ENCODE assay signal across 8 cellular contexts in the genomic region with DNA sequence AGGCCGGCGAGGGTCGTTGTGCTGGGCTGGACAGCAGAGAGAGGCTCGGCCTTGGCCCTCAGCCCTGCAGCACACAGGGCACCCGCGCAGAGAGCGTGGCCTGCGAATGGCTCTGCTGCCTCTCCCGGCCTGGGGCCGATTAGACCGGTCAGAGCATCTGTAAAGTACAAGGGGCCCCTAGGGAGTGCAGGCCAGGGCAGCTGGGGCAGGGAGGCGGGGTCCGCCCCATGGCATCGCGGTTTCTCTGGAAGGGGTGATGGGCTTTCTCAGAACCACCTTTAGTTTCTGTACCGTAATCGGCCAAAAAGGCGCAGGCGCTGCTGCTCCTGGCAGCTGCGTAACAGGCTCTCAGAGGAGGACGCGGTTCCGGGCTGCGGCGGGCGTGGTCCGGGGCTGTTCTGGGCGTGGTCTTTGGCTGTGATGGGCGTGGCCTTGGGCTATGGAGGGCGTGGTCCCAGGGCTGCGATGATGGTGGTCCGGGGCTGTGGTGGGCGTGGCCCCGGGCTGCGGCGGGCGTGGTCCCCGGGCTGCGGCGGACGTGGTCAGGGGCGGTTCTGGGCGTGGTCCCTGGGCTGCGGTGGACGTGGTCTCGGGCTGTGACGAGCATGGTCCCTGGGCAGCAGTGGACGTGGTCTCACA. TPM values are rescaled to one million over a fixed set of nuclear protein-coding genes. Genes with fewer than 3 reads are reported as not detected.
DNase-seq lines count a peak whose midpoint lies in the region; ATAC-seq and TF ChIP-seq lines count a peak whose summit lies in the region.

No MANE protein-coding gene starts in this region.

- H3K4me2 ChIP-seq in OCI-LY7 (ENCODE audit: low read length): peak overlapping the region; percentile 61
- H3K4me2 ChIP-seq in neural progenitor cell: peak overlapping the region; percentile 81

- peaks cover 14% of the 10 kb centered on the region for H3F3A ChIP-seq in neural progenitor cell (ENCODE audit: low read depth)

- H3K4me3 ChIP-seq in AG10803 (ENCODE audit: low read length) (peak overlapping the region; percentile 65), OCI-LY7 (ENCODE audit: low read depth, low read length, poor library complexity, severe bottlenecking) (peak overlapping the region; percentile 62), fibroblast of villous mesenchyme (ENCODE audit: low read depth, low read length) (peak overlapping the region; percentile 64), neural progenitor cell (peak overlapping the region; percentile 57)

- CTCF ChIA-PET in OCI-LY7 (lab: Charles Lee; ENCODE audit: unreplicated experiment): no interaction called here

- H3K79me2 ChIP-seq in OCI-LY7 (ENCODE audit: insufficient read depth, low read depth, low read length) (no peaks in the 10 kb centered on the region), neural progenitor cell (ENCODE audit: low read depth) (no peaks in the 10 kb centered on the region)

- peaks cover 5% of the 10 kb centered on the region for H3K4me1 Mint-ChIP-seq in neural progenitor cell
- peaks cover 16% of the 10 kb centered on the region for H3K4me1 Mint-ChIP-seq in stimulated activated naive CD8-positive, alpha-beta T cell treated with anti-CD3 and anti-CD28 coated beads, Interleukin-15, amount 100 ng/mL, for 72 hours

- H3K4me1 ChIP-seq in OCI-LY7 (ENCODE audit: insufficient read depth, low read length, poor library complexity, severe bottlenecking) (peaks cover 11% of the 10 kb centered on the region), neural progenitor cell (peaks cover 2% of the 10 kb centered on the region)

- peak overlapping the region; percentile 74 for H2AFZ ChIP-seq in OCI-LY7 (ENCODE audit: low read length)
- H2AFZ ChIP-seq in neural progenitor cell (replicated peaks): peak overlapping the region; percentile 97

- no peaks in the 10 kb centered on the region for H3K9me2 ChIP-seq in OCI-LY7 (ENCODE audit: insufficient read depth, low read length)

- H3K27me3 Mint-ChIP-seq in neural progenitor cell (ENCODE audit: insufficient read depth, low read depth): peaks cover 4% of the 10 kb centered on the region
- peaks cover 16% of the 10 kb centered on the region for H3K27me3 Mint-ChIP-seq in stimulated activated naive CD8-positive, alpha-beta T cell treated with anti-CD3 and anti-CD28 coated beads, Interleukin-15, amount 100 ng/mL, for 72 hours

- no peaks in the 10 kb centered on the region for H3K9me3 ChIP-seq in OCI-LY7 (ENCODE audit: low read length)
- H3K9me3 ChIP-seq in neural progenitor cell (ENCODE audit: low read depth): no peaks in the 10 kb centered on the region

- peaks cover 3% of the 10 kb centered on the region for H3K9me3 Mint-ChIP-seq in neural progenitor cell
- H3K9me3 Mint-ChIP-seq in stimulated activated naive CD8-positive, alpha-beta T cell treated with anti-CD3 and anti-CD28 coated beads, Interleukin-15, amount 100 ng/mL, for 72 hours: no peaks in the 10 kb centered on the region

- intact Hi-C loops in OCI-LY7 (cut with micrococcal nuclease; ENCODE audit: unreplicated experiment): no loop called here

- H3K36me3 ChIP-seq in OCI-LY7 (ENCODE audit: insufficient read depth, low read length): no peaks in the 10 kb centered on the region
- no peaks in the 10 kb centered on the region for H3K36me3 ChIP-seq in neural progenitor cell

- peak overlapping the region; percentile 31 for H3K27ac Mint-ChIP-seq in neural progenitor cell
- H3K27ac Mint-ChIP-seq in stimulated activated naive CD8-positive, alpha-beta T cell treated with anti-CD3 and anti-CD28 coated beads, Interleukin-15, amount 100 ng/mL, for 72 hours: peak overlapping the region; percentile 76 to 82

- no TSS peak for BruUV-seq in OCI-LY7 (replicated peaks; lab: Mats Ljungman, UMichigan)

- DNase-seq in AG10803 (ENCODE audit: low read depth) (peak; percentile 50), OCI-LY7 (ENCODE audit: low spot score) (peak; percentile 88), fibroblast of villous mesenchyme (ENCODE audit: low read depth) (peak; percentile 56), neural progenitor cell (ENCODE audit: low spot score) (peak; percentile 95)
- peak; percentile 79 to 80 for DNase-seq in activated T-helper 1 cell treated with anti-CD3 and anti-CD28 coated beads, Interleukin-2, amount 50 U/mL, for 16 hours (ENCODE audit: low read depth in 1 of 2, low spot score in 1 of 2)
- peak; percentile 90 to 92 for DNase-seq in stimulated activated naive CD8-positive, alpha-beta T cell treated with anti-CD3 and anti-CD28 coated beads, Interleukin-15, amount 100 ng/mL, for 72 hours

- H3K27ac ChIP-seq in OCI-LY7 (ENCODE audit: low read depth, low read length, poor library complexity, severe bottlenecking) (no peak overlapping the region), neural progenitor cell (no peak overlapping the region)

- H3K36me3 Mint-ChIP-seq in neural progenitor cell: no peaks in the 10 kb centered on the region

- peak overlapping the region; percentile 86 for H3K4me3 Mint-ChIP-seq in neural progenitor cell
- peak overlapping the region; percentile 77 to 83 for H3K4me3 Mint-ChIP-seq in stimulated activated naive CD8-positive, alpha-beta T cell treated with anti-CD3 and anti-CD28 coated beads, Interleukin-15, amount 100 ng/mL, for 72 hours

- H4K20me1 ChIP-seq in OCI-LY7 (ENCODE audit: insufficient read depth, low read length): no peaks in the 10 kb centered on the region
- H4K20me1 ChIP-seq in neural progenitor cell (ENCODE audit: low read depth): no peaks in the 10 kb centered on the region

- POLR2A ChIA-PET in OCI-LY7 (lab: Charles Lee): no interaction called here

- peaks cover 44% of the 10 kb centered on the region for H3K27me3 ChIP-seq in neural progenitor cell

- no peak overlapping the region for H3K9ac ChIP-seq in neural progenitor cell

- peak; percentile 97 for ATAC-seq in GM19035 (IDR thresholded peaks at IDR 0.05; ENCODE audit: unreplicated experiment)
- ATAC-seq in HG03378 (IDR thresholded peaks at IDR 0.05; ENCODE audit: unreplicated experiment): peak; percentile 88
- peak; percentile 91 for ATAC-seq in stimulated activated naive CD8-positive, alpha-beta T cell treated with anti-CD3 and anti-CD28 coated beads, Interleukin-15, amount 100 ng/mL, for 72 hours

- TF ChIP-seq CTCF in AG10803 (conservative IDR thresholded peaks at IDR 0.05; ENCODE audit: low read length) (no peak), OCI-LY7 (conservative IDR thresholded peaks at IDR 0.05; ENCODE audit: low read length) (no peak), fibroblast of villous mesenchyme (IDR thresholded peaks at IDR 0.05; ENCODE audit: insufficient read depth, low read depth, low read length) (no peak), neural progenitor cell (IDR thresholded peaks at IDR 0.05) (peak; percentile 12)

RNA-seq across cellular contexts. Expression of gene GPR148, which starts 1.5 kb away (rescaled TPM):
- not detected in 2 replicates for total RNA-seq in OCI-LY7 (2014; rRNA removed; shearing (Covaris generic))
- total RNA-seq in OCI-LY7 (2022) (not detected in 2 replicates), fibroblast of villous mesenchyme (not detected in 2 replicates), neural progenitor cell (ENCODE audit: low replicate concordance) (not detected in 2 replicates)

RNA-seq across cellular contexts. Expression of gene AMER3, which starts 27.9 kb away (rescaled TPM):
- not detected in 2 replicates for total RNA-seq in OCI-LY7 (2014; rRNA removed; shearing (Covaris generic))
- total RNA-seq in OCI-LY7 (2022) (not detected in 2 replicates), fibroblast of villous mesenchyme (not detected in 2 replicates), neural progenitor cell (ENCODE audit: low replicate concordance) (not detected in 2 replicates)
